In genomic region chr2:20097889-20098714, GRCh38 we compare ENCODE assay signal across 8 cellular contexts. TPM values are rescaled to one million over a fixed set of nuclear protein-coding genes. Genes with fewer than 3 reads are reported as not detected.
DNase-seq lines count a peak whose midpoint lies in the region; ATAC-seq and TF ChIP-seq lines count a peak whose summit lies in the region.

No MANE protein-coding gene starts in this region.

- in situ Hi-C loops in Caki2 (cut with HindIII; ENCODE audit: low pct_unique_long_range_greater_than_20kb, low sequenced_read_pairs): no loop called here

- H3K27ac Mint-ChIP-seq in endothelial cell (ENCODE audit: unreplicated experiment): no peak overlapping the region

- H3K9me3 Mint-ChIP-seq in endothelial cell (ENCODE audit: unreplicated experiment): no peaks in the 10 kb centered on the region

- H3K27me3 Mint-ChIP-seq in endothelial cell (ENCODE audit: unreplicated experiment): peaks cover 2% of the 10 kb centered on the region

- peak; percentile 95 for ATAC-seq in GM21381 (IDR thresholded peaks at IDR 0.05; ENCODE audit: unreplicated experiment)
- peak; percentile 96 for ATAC-seq in mucosa of descending colon

- H3K4me1 ChIP-seq in mucosa of descending colon (ENCODE audit: low read depth): peaks cover 2% of the 10 kb centered on the region

- intact Hi-C loops in mucosa of descending colon (cut with DNase I, micrococcal nuclease): loop anchor here (5.0 kb wide), 2 partner anchors 81 to 141 kb away; no protein-coding TSS in a partner anchor

- H3K4me1 Mint-ChIP-seq in endothelial cell (ENCODE audit: unreplicated experiment): peaks cover 8% of the 10 kb centered on the region

- peaks cover 10% of the 10 kb centered on the region for H3K9me3 ChIP-seq in mucosa of descending colon

- no peak overlapping the region for H3K4me3 Mint-ChIP-seq in endothelial cell (ENCODE audit: unreplicated experiment)

- H3K4me3 ChIP-seq in mucosa of descending colon: no peak overlapping the region

- peaks cover 10% of the 10 kb centered on the region for H3K36me3 Mint-ChIP-seq in endothelial cell (ENCODE audit: low read depth, unreplicated experiment)

- DNase-seq in Caki2 (ENCODE audit: low read depth): peak; percentile 77
- peak; percentile 61 for DNase-seq in HS-27A (ENCODE audit: low read depth)
- peak; percentile 78 to 84 for DNase-seq in NOMO-1 (lab: John Stamatoyannopoulos, UW; ENCODE audit: unreplicated experiment in 2 of 2)
- DNase-seq in activated CD8-positive, alpha-beta memory T cell treated with anti-CD3 and anti-CD28 coated beads for 24 hours: peak; percentile 83
- peak; percentile 89 for DNase-seq in endothelial cell (ENCODE audit: low spot score)
- peak; percentile 84 to 92 (median 85) for DNase-seq in mucosa of descending colon
- DNase-seq in stimulated activated CD8-positive, alpha-beta memory T cell treated with anti-CD3 and anti-CD28 coated beads, Interleukin-4, amount 100 ng/mL, for 24 hours (ENCODE audit: low read depth): peak; percentile 55

- TF ChIP-seq CTCF in endothelial cell (IDR thresholded peaks at IDR 0.05; ENCODE audit: unreplicated experiment): peak; percentile 84
- peak; percentile 79 for TF ChIP-seq CTCF in mucosa of descending colon (IDR thresholded peaks at IDR 0.05)

- H3K36me3 ChIP-seq in mucosa of descending colon (ENCODE audit: low read depth): no peaks in the 10 kb centered on the region

RNA-seq across cellular contexts. Expression of gene LAPTM4A, which starts 46.7 kb away (rescaled TPM):
- total RNA-seq in Caki2 (2014; rRNA removed; shearing (Covaris generic); ENCODE audit: low replicate concordance): 143 and 161 TPM in 2 replicates
- total RNA-seq in endothelial cell (ENCODE audit: unreplicated experiment) (264 TPM), mucosa of descending colon (100 to 1,000 TPM; 160 to 210 (median 181) TPM)
